9 cellular contexts compared by ENCODE assay signal in genomic region chr1:114670083-114671010, GRCh38. TPM values are rescaled to one million over a fixed set of nuclear protein-coding genes. Genes with fewer than 3 reads are reported as not detected.
DNase-seq lines count a peak whose midpoint lies in the region; ATAC-seq, FAIRE-seq and TF ChIP-seq lines count a peak whose summit lies in the region.
"Had no signal": no experiment of that assay in that cellular context is flagged by ENCODE, and none has a peak within 500 bp of the region (broad histone marks: within the 10 kb centered on the region; RNA-seq: fewer than 3 reads in every experiment).

No MANE protein-coding gene starts in this region.

- H3K27ac ChIP-seq in VCaP (peak overlapping the region; percentile 36), skin epidermis (peak overlapping the region in 20 of 21 experiments; percentile 76 to 96 (median 86))
- H3K27ac ChIP-seq: 22Rv1 had no signal

- DNase-seq in NCI-H1417 (lab: John Stamatoyannopoulos, UW) = peak; percentile 60 to 75 (median 63)
- no peak for DNase-seq in NCI-H1417 treated with DMSO at 0.1 percent for 48 hours (lab: John Stamatoyannopoulos, UW)
- DNase-seq in NCI-H2029 treated with DMSO at 0.1 percent for 48 hours (lab: John Stamatoyannopoulos, UW) = peak; percentile 20
- peak; percentile 98 for DNase-seq in bronchial epithelial cell (ENCODE audit: low read depth)
- DNase-seq in iPS-NIHi7 (ENCODE audit: extremely low spot score) = peak; percentile 97

- H3K4me3 ChIP-seq in bronchial epithelial cell (ENCODE audit: low read depth, low read length) (peak overlapping the region; percentile 82), skin epidermis (peak overlapping the region; percentile 55 to 87 (median 77))

- no peaks in the 10 kb centered on the region for H3K27me3 ChIP-seq in bronchial epithelial cell (ENCODE audit: control insufficient read depth, insufficient read depth, low read length)

- peak; percentile 97 for FAIRE-seq in bronchial epithelial cell (lab: Jason Lieb, UNC)

- H3K36me3 ChIP-seq in bronchial epithelial cell (ENCODE audit: control insufficient read depth, insufficient read depth, low read length) = no peaks in the 10 kb centered on the region

- TF ChIP-seq CTCF in VCaP (conservative IDR thresholded peaks at IDR 0.05) (no peak), bronchial epithelial cell (IDR thresholded peaks at IDR 0.05; ENCODE audit: insufficient read depth, low read length, severe bottlenecking) (no peak)

- ATAC-seq in HG02885 (IDR thresholded peaks at IDR 0.05; ENCODE audit: poor library complexity, unreplicated experiment) = peak; percentile 98

RNA-seq across cellular contexts. Expression of gene DENND2C, which starts 0.5 kb away (rescaled TPM):
- total RNA-seq in bronchial epithelial cell = 18.2 and 31.5 TPM in 2 replicates

RNA-seq across cellular contexts. Expression of gene AMPD1, which starts 25.0 kb away (rescaled TPM):
- 0.13 TPM in 1 of 2 replicates, not detected in the other for total RNA-seq in bronchial epithelial cell

RNA-seq across cellular contexts. Expression of gene NRAS, which starts 46.2 kb away (rescaled TPM):
- total RNA-seq in bronchial epithelial cell = 78.2 and 83.6 TPM in 2 replicates
